8 cellular contexts compared by ENCODE assay signal in genomic region chr4:153204247-153205027, GRCh38. TPM values are rescaled to one million over a fixed set of nuclear protein-coding genes. Genes with fewer than 3 reads are reported as not detected.
DNase-seq lines count a peak whose midpoint lies in the region; ATAC-seq, FAIRE-seq and TF ChIP-seq lines count a peak whose summit lies in the region.

TRIM2 (plus strand) TSS chr4:153204443; CDS start chr4:153204531, 88 bp downstream.

- H3K27me3 Mint-ChIP-seq in mesothelial cell of epicardium (ENCODE audit: low read depth) = no peaks in the 10 kb centered on the region

- H3K4me3 ChIP-seq in BLaER1 (no peak within 1 kb of the TSS), SJCRH30 (peak within 1 kb of the TSS; percentile 49)

- H3K36me3 ChIP-seq in BLaER1 = no peaks in the 10 kb centered on the region
- H3K36me3 ChIP-seq in SJCRH30 = 0 out of 2 replicates have a peak, but pooled peaks cover 2% of the 10 kb centered on the region

- peak within 1 kb of the TSS; percentile 66 for H3K4me3 Mint-ChIP-seq in mesothelial cell of epicardium

- DNase-seq in SJCRH30 (peak; percentile 90 to 97), erythroblast (lab: John Stamatoyannopoulos, UW) (peak; percentile 55 to 58), mesothelial cell of epicardium (ENCODE audit: low spot score in 2 of 2, unreplicated experiment in 2 of 2) (peak; percentile 40 to 67), ureter (ENCODE audit: low spot score) (peak; percentile 59), urothelium cell line (ENCODE audit: low spot score) (no peak)

- no peaks in the 10 kb centered on the region for H3K9me3 Mint-ChIP-seq in mesothelial cell of epicardium

- H3K4me1 ChIP-seq in BLaER1 (peaks cover 13% of the 10 kb centered on the region), SJCRH30 (peaks cover 10% of the 10 kb centered on the region; the same call in 1 of the 2 replicates)

- H3K27me3 ChIP-seq in BLaER1 (no peaks in the 10 kb centered on the region), SJCRH30 (no peaks in the 10 kb centered on the region)

- FAIRE-seq in urothelium cell line (lab: Jason Lieb, UNC) = no peak

- no peak for TF ChIP-seq CTCF in mesothelial cell of epicardium (IDR thresholded peaks at IDR 0.05; ENCODE audit: unreplicated experiment)

- H3K27ac Mint-ChIP-seq in mesothelial cell of epicardium = peak within 1 kb of the TSS; percentile 92

- no peak within 1 kb of the TSS for H3K9ac ChIP-seq in BLaER1

- H3K27ac ChIP-seq in BLaER1 = no peak within 1 kb of the TSS
- H3K27ac ChIP-seq in SJCRH30 = peak within 1 kb of the TSS; percentile 48

- no peak for TF ChIP-seq POLR2A in erythroblast (IDR thresholded peaks at IDR 0.05; ENCODE audit: low read length)

- peak within 1 kb of the TSS; percentile 50 for H3K4me2 ChIP-seq in BLaER1

- peaks cover 38% of the 10 kb centered on the region for H3K4me1 Mint-ChIP-seq in mesothelial cell of epicardium

- H3K9me3 ChIP-seq in BLaER1 (no peaks in the 10 kb centered on the region), SJCRH30 (replicated peaks) (no peaks in the 10 kb centered on the region)

- ATAC-seq in HG02610 (IDR thresholded peaks at IDR 0.05; ENCODE audit: unreplicated experiment) = peak; percentile 10
- ATAC-seq in HG02870 (IDR thresholded peaks at IDR 0.05; ENCODE audit: unreplicated experiment) = no peak

- H4K20me1 ChIP-seq in BLaER1 = no peaks in the 10 kb centered on the region

- no peaks in the 10 kb centered on the region for H3K36me3 Mint-ChIP-seq in mesothelial cell of epicardium

RNA-seq across cellular contexts. Expression of gene TRIM2, which starts in this region (rescaled TPM):
- total RNA-seq in SJCRH30 (2014; rRNA removed; shearing (Covaris generic)) = 26.0 and 30.8 TPM in 2 replicates
- total RNA-seq in mesothelial cell of epicardium = 47.3 to 50.1 TPM (median 48.8 TPM) in 3 replicates
- 90.6 TPM for total RNA-seq in ureter
